8 cellular contexts compared by ENCODE assay signal in genomic region chr19:41871573-41872383, GRCh38. TPM values are rescaled to one million over a fixed set of nuclear protein-coding genes. Genes with fewer than 3 reads are reported as not detected.
DNase-seq lines count a peak whose midpoint lies in the region; ATAC-seq lines count a peak whose summit lies in the region.

No MANE protein-coding gene starts in this region.

- no peaks in the 10 kb centered on the region for H3K9me3 Mint-ChIP-seq in CD4-positive, CD25-positive, alpha-beta regulatory T cell
- H3K9me3 Mint-ChIP-seq in activated T-cell treated with anti-CD3 and anti-CD28 coated beads, Interleukin-2, amount 50 U/mL, for 24 hours, result no peaks in the 10 kb centered on the region
- no peaks in the 10 kb centered on the region for H3K9me3 Mint-ChIP-seq in memory B cell

- peak overlapping the region; percentile 85 for H3K27ac ChIP-seq in CD4-positive, CD25-positive, alpha-beta regulatory T cell (ENCODE audit: insufficient read depth, low read length, poor library complexity, severe bottlenecking)
- peak overlapping the region; percentile 48 for H3K27ac ChIP-seq in Karpas-422 (ENCODE audit: low read length)

- peak; percentile 55 to 58 for ATAC-seq in CD4-positive, CD25-positive, alpha-beta regulatory T cell (ENCODE audit: low read depth in 2 of 2)
- ATAC-seq in GM19438 (IDR thresholded peaks at IDR 0.05; ENCODE audit: low read depth, unreplicated experiment) (peak; percentile 63), memory B cell (ENCODE audit: low read depth) (peak; percentile 38), HG03521 (IDR thresholded peaks at IDR 0.05; ENCODE audit: unreplicated experiment) (no peak)

- H3K9me2 ChIP-seq in Karpas-422 (replicated peaks; ENCODE audit: insufficient read depth, low read length), result no peaks in the 10 kb centered on the region

- H3K79me2 ChIP-seq in Karpas-422 (ENCODE audit: low read length), result no peaks in the 10 kb centered on the region

- H3K4me1 Mint-ChIP-seq in CD4-positive, CD25-positive, alpha-beta regulatory T cell, result peaks cover 9 to 87% (median 50%) of the 10 kb centered on the region in 4 donors
- peaks cover 92% of the 10 kb centered on the region for H3K4me1 Mint-ChIP-seq in activated T-cell treated with anti-CD3 and anti-CD28 coated beads, Interleukin-2, amount 50 U/mL, for 24 hours (ENCODE audit: low read depth)
- H3K4me1 Mint-ChIP-seq in memory B cell, result peaks cover 48% of the 10 kb centered on the region

- peaks cover 4% of the 10 kb centered on the region for H3K27me3 Mint-ChIP-seq in CD4-positive, CD25-positive, alpha-beta regulatory T cell
- H3K27me3 Mint-ChIP-seq in activated T-cell treated with anti-CD3 and anti-CD28 coated beads, Interleukin-2, amount 50 U/mL, for 24 hours, result no peaks in the 10 kb centered on the region
- H3K27me3 Mint-ChIP-seq in memory B cell, result no peaks in the 10 kb centered on the region

- peaks cover 11% of the 10 kb centered on the region; the same call in 1 of the 2 replicates for H4K20me1 ChIP-seq in Karpas-422 (ENCODE audit: insufficient read depth, low read depth, low read length)

- peak; percentile 31 to 90 (median 75) for DNase-seq in CD4-positive, CD25-positive, alpha-beta regulatory T cell
- DNase-seq in Karpas-422 (peak; percentile 62), memory B cell (ENCODE audit: low spot score in 2 of 2) (peak; percentile 43 to 45), NCI-H146 (lab: John Stamatoyannopoulos, UW) (no peak), SK-N-DZ (ENCODE audit: low spot score) (no peak)
- peak; percentile 78 for DNase-seq in activated T-cell treated with anti-CD3 and anti-CD28 coated beads, Interleukin-2, amount 50 U/mL, for 24 hours

- no peak overlapping the region for H3K9ac ChIP-seq in Karpas-422 (ENCODE audit: low read length)

- H3K27ac Mint-ChIP-seq in CD4-positive, CD25-positive, alpha-beta regulatory T cell, result peak overlapping the region; percentile 98 to 99 (median 99)
- H3K27ac Mint-ChIP-seq in activated T-cell treated with anti-CD3 and anti-CD28 coated beads, Interleukin-2, amount 50 U/mL, for 24 hours, result peak overlapping the region; percentile 95
- H3K27ac Mint-ChIP-seq in memory B cell, result peak overlapping the region; percentile 93

- no peaks in the 10 kb centered on the region for H3K27me3 ChIP-seq in CD4-positive, CD25-positive, alpha-beta regulatory T cell (ENCODE audit: control insufficient read depth, insufficient read depth, low read length)
- no peaks in the 10 kb centered on the region for H3K27me3 ChIP-seq in Karpas-422 (ENCODE audit: low read length)

- peaks cover 15% of the 10 kb centered on the region for H3K36me3 Mint-ChIP-seq in CD4-positive, CD25-positive, alpha-beta regulatory T cell
- peaks cover 62% of the 10 kb centered on the region for H3K36me3 Mint-ChIP-seq in activated T-cell treated with anti-CD3 and anti-CD28 coated beads, Interleukin-2, amount 50 U/mL, for 24 hours (ENCODE audit: low read depth)
- H3K36me3 Mint-ChIP-seq in memory B cell, result peaks cover 13% of the 10 kb centered on the region

- no peak overlapping the region for H2AFZ ChIP-seq in Karpas-422 (ENCODE audit: low read length)

- peaks cover 25% of the 10 kb centered on the region for H3K36me3 ChIP-seq in CD4-positive, CD25-positive, alpha-beta regulatory T cell (ENCODE audit: control insufficient read depth, insufficient read depth, low read length)
- peaks cover 37% of the 10 kb centered on the region for H3K36me3 ChIP-seq in Karpas-422 (ENCODE audit: insufficient read depth, low read length)

- peaks cover 94% of the 10 kb centered on the region for H3K4me1 ChIP-seq in CD4-positive, CD25-positive, alpha-beta regulatory T cell (ENCODE audit: control insufficient read depth, insufficient read depth, low read length, poor library complexity, severe bottlenecking)
- H3K4me1 ChIP-seq in Karpas-422 (ENCODE audit: low read length), result peaks cover 24% of the 10 kb centered on the region

- no peaks in the 10 kb centered on the region for H3K9me3 ChIP-seq in CD4-positive, CD25-positive, alpha-beta regulatory T cell (ENCODE audit: control insufficient read depth in 2 of 2, low read length in 2 of 2)
- no peaks in the 10 kb centered on the region for H3K9me3 ChIP-seq in Karpas-422 (ENCODE audit: low read length)

- no peak overlapping the region for H3K4me2 ChIP-seq in Karpas-422 (ENCODE audit: low read depth, low read length, poor library complexity, severe bottlenecking)

- peak overlapping the region; percentile 41 for H3K4me3 ChIP-seq in CD4-positive, CD25-positive, alpha-beta regulatory T cell (ENCODE audit: low read depth, low read length)
- no peak overlapping the region for H3K4me3 ChIP-seq in Karpas-422 (ENCODE audit: low read length)

- peak overlapping the region; percentile 79 to 85 (median 82) for H3K4me3 Mint-ChIP-seq in CD4-positive, CD25-positive, alpha-beta regulatory T cell
- peak overlapping the region; percentile 62 for H3K4me3 Mint-ChIP-seq in activated T-cell treated with anti-CD3 and anti-CD28 coated beads, Interleukin-2, amount 50 U/mL, for 24 hours
- peak overlapping the region; percentile 65 for H3K4me3 Mint-ChIP-seq in memory B cell

RNA-seq across cellular contexts. Expression of gene CD79A, which starts 5.3 kb away (rescaled TPM):
- total RNA-seq in CD4-positive, CD25-positive, alpha-beta regulatory T cell, result 4.9 TPM
- polyA plus RNA-seq in CD4-positive, CD25-positive, alpha-beta regulatory T cell, result 10 to 100 TPM; 10.6 to 17.9 (median 16.4) TPM
- 970 and 1,036 TPM in 2 replicates for total RNA-seq in Karpas-422 (2014; rRNA removed; shearing (Covaris generic); ENCODE audit: low replicate concordance)
- polyA plus RNA-seq in SK-N-DZ (2014; cell fraction: cytosol; rRNA removed), result 0.15 TPM in 1 of 2 replicates, not detected in the other
- not detected in 2 replicates for polyA plus RNA-seq in SK-N-DZ (2014; cell fraction: nucleus; rRNA removed)

RNA-seq across cellular contexts. Expression of gene ARHGEF1, which starts 11.2 kb away (rescaled TPM):
- total RNA-seq in CD4-positive, CD25-positive, alpha-beta regulatory T cell, result 1,312 TPM
- 100 to 1,000 TPM; 162 to 187 (median 180) TPM for polyA plus RNA-seq in CD4-positive, CD25-positive, alpha-beta regulatory T cell
- total RNA-seq in Karpas-422 (2014; rRNA removed; shearing (Covaris generic); ENCODE audit: low replicate concordance), result 136 and 137 TPM in 2 replicates
- polyA plus RNA-seq in SK-N-DZ (2014; cell fraction: cytosol; rRNA removed), result 16.7 and 17.0 TPM in 2 replicates
- polyA plus RNA-seq in SK-N-DZ (2014; cell fraction: nucleus; rRNA removed), result 33.2 and 43.4 TPM in 2 replicates

RNA-seq across cellular contexts. Expression of gene RPS19, which starts 11.7 kb away (rescaled TPM):
- 2,081 TPM for total RNA-seq in CD4-positive, CD25-positive, alpha-beta regulatory T cell
- 1,000 to 10,000 TPM; 3,595 to 5,716 (median 4,931) TPM for polyA plus RNA-seq in CD4-positive, CD25-positive, alpha-beta regulatory T cell
- total RNA-seq in Karpas-422 (2014; rRNA removed; shearing (Covaris generic); ENCODE audit: low replicate concordance), result 2,482 and 3,478 TPM in 2 replicates
- 657 and 776 TPM in 2 replicates for polyA plus RNA-seq in SK-N-DZ (2014; cell fraction: cytosol; rRNA removed)
- 809 and 1,369 TPM in 2 replicates for polyA plus RNA-seq in SK-N-DZ (2014; cell fraction: nucleus; rRNA removed)

RNA-seq across cellular contexts. Expression of gene DMRTC2, which starts 26.9 kb away (rescaled TPM):
- not detected for total RNA-seq in CD4-positive, CD25-positive, alpha-beta regulatory T cell
- polyA plus RNA-seq in CD4-positive, CD25-positive, alpha-beta regulatory T cell, result not detected
- not detected in 2 replicates for total RNA-seq in Karpas-422 (2014; rRNA removed; shearing (Covaris generic); ENCODE audit: low replicate concordance)
- not detected in 2 replicates for polyA plus RNA-seq in SK-N-DZ (2014; cell fraction: cytosol; rRNA removed)
- polyA plus RNA-seq in SK-N-DZ (2014; cell fraction: nucleus; rRNA removed), result not detected in 2 replicates

RNA-seq across cellular contexts. Expression of gene LYPD4, which starts 27.3 kb away (rescaled TPM):
- not detected for total RNA-seq in CD4-positive, CD25-positive, alpha-beta regulatory T cell
- polyA plus RNA-seq in CD4-positive, CD25-positive, alpha-beta regulatory T cell, result not detected
- not detected in 2 replicates for total RNA-seq in Karpas-422 (2014; rRNA removed; shearing (Covaris generic); ENCODE audit: low replicate concordance)
- not detected in 2 replicates for polyA plus RNA-seq in SK-N-DZ (2014; cell fraction: cytosol; rRNA removed)
- not detected in 2 replicates for polyA plus RNA-seq in SK-N-DZ (2014; cell fraction: nucleus; rRNA removed)

Comparison
In these comparisons a context has a peak if more than half of its experiments do, and no peak if none do; other contexts are left out.
1. DNase-seq: peak in CD4-positive, CD25-positive, alpha-beta regulatory T cell (3 of 3), Karpas-422 (single experiment), activated T-cell treated with anti-CD3 and anti-CD28 coated beads, Interleukin-2, amount 50 U/mL, for 24 hours (single experiment) and memory B cell (2 of 2); none in NCI-H146 (single experiment) and SK-N-DZ (single experiment).
2. RNA of gene CD79A, which starts 5.3 kb away (total RNA-seq): 970 to 1,036 TPM in Karpas-422; 4.9 TPM in CD4-positive, CD25-positive, alpha-beta regulatory T cell (single experiment); every median in the first group is over 100 times any median in the second.
3. Peak in every context shown above with its lines, with median percentiles within 50 percentile points of each other: H3K27ac Mint-ChIP-seq and H3K4me3 Mint-ChIP-seq.